In genomic region chr11:34357646-34358257, GRCh38 we compare ENCODE assay signal across 1 cellular context.
TF ChIP-seq lines count a peak whose summit lies in the region.

Gene ABTB2 (minus strand): TSS chr11:34358010.

TF ChIP-seq in HepG2, 621 proteins besides CTCF, POLR2A, EP300 and RAD21 (continued from another document and continues in another):
- TF ChIP-seq, protein P1, sequence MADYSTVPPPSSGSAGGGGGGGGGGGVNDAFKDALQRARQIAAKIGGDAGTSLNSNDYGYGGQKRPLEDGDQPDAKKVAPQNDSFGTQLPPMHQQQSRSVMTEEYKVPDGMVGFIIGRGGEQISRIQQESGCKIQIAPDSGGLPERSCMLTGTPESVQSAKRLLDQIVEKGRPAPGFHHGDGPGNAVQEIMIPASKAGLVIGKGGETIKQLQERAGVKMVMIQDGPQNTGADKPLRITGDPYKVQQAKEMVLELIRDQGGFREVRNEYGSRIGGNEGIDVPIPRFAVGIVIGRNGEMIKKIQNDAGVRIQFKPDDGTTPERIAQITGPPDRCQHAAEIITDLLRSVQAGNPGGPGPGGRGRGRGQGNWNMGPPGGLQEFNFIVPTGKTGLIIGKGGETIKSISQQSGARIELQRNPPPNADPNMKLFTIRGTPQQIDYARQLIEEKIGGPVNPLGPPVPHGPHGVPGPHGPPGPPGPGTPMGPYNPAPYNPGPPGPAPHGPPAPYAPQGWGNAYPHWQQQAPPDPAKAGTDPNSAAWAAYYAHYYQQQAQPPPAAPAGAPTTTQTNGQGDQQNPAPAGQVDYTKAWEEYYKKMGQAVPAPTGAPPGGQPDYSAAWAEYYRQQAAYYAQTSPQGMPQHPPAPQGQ (CRISPR knock-in tag; IDR thresholded peaks at IDR 0.05; ENCODE audit: borderline replicate concordance), result no peak
- TF ChIP-seq ZBTB14 (CRISPR knock-in tag; IDR thresholded peaks at IDR 0.05) (0 out of 2 replicates have a peak, but pooled peaks have one; percentile 16), ZNF616 (CRISPR knock-in tag; IDR thresholded peaks at IDR 0.05; ENCODE audit: low read depth) (no peak), ESRRA (CRISPR knock-in tag; IDR thresholded peaks at IDR 0.05; ENCODE audit: low read depth) (no peak), ATF7-NPFF (CRISPR knock-in tag; IDR thresholded peaks at IDR 0.05; ENCODE audit: low read depth) (no peak), ZNF766 (CRISPR knock-in tag; IDR thresholded peaks at IDR 0.05; ENCODE audit: borderline replicate concordance) (no peak), RCOR2 (CRISPR knock-in tag; IDR thresholded peaks at IDR 0.05) (no peak), PCBP2 (optimal IDR thresholded peaks at IDR 0.05; ENCODE audit: low read depth, low read length, poor library complexity, severe bottlenecking) (no peak), PRPF4 (IDR thresholded peaks at IDR 0.05; ENCODE audit: low read depth, low read length, poor library complexity, severe bottlenecking) (no peak), ZIK1 (CRISPR knock-in tag; IDR thresholded peaks at IDR 0.05; ENCODE audit: borderline replicate concordance, low read depth) (no peak), ZFP1 (CRISPR knock-in tag; IDR thresholded peaks at IDR 0.05) (no peak), TEAD2 (CRISPR knock-in tag; IDR thresholded peaks at IDR 0.05) (no peak), MAZ (IDR thresholded peaks at IDR 0.05; ENCODE audit: borderline replicate concordance, low read depth, low read length) (0 out of 2 replicates have a peak, but pooled peaks have one; percentile 11), MAZ (CRISPR knock-in tag; IDR thresholded peaks at IDR 0.05; ENCODE audit: low read depth) (no peak; the same call in 1 of the 2 replicates), ZNF160 (CRISPR knock-in tag; IDR thresholded peaks at IDR 0.05) (no peak), NR3C1 (CRISPR knock-in tag; IDR thresholded peaks at IDR 0.05) (no peak), LBX2 (CRISPR knock-in tag; IDR thresholded peaks at IDR 0.05; ENCODE audit: borderline replicate concordance) (no peak), GATAD1 (CRISPR knock-in tag; IDR thresholded peaks at IDR 0.05) (no peak), U2AF2 (IDR thresholded peaks at IDR 0.05; ENCODE audit: low read depth, low read length) (no peak), YEATS2 (CRISPR knock-in tag; IDR thresholded peaks at IDR 0.05; ENCODE audit: borderline replicate concordance) (no peak), ZSCAN20 (CRISPR knock-in tag; IDR thresholded peaks at IDR 0.05; ENCODE audit: borderline replicate concordance) (peak; percentile 65; the same call in 1 of the 2 replicates), TBP (CRISPR knock-in tag; IDR thresholded peaks at IDR 0.05) (no peak), MAFF (IDR thresholded peaks at IDR 0.05; ENCODE audit: low read depth, low read length) (no peak), ZNF850 (CRISPR knock-in tag; conservative IDR thresholded peaks at IDR 0.05) (0 out of 2 replicates have a peak, but pooled peaks have one; percentile 11), KAT2B (IDR thresholded peaks at IDR 0.05; ENCODE audit: borderline replicate concordance, low read depth, low read length) (no peak), RARA (CRISPR knock-in tag; IDR thresholded peaks at IDR 0.05) (0 out of 2 replicates have a peak, but pooled peaks have one; percentile 3), ZBTB42 (CRISPR knock-in tag; IDR thresholded peaks at IDR 0.05) (0 out of 2 replicates have a peak, but pooled peaks have one; percentile 34), POLR2AphosphoS5 (IDR thresholded peaks at IDR 0.05; ENCODE audit: low read depth, low read length) (peak; percentile 83), SALL1 (CRISPR knock-in tag; IDR thresholded peaks at IDR 0.05) (peak; percentile 41; the same call in 1 of the 2 replicates), RBAK (CRISPR knock-in tag; IDR thresholded peaks at IDR 0.05) (no peak), NONO (IDR thresholded peaks at IDR 0.05) (no peak), NONO (CRISPR knock-in tag; conservative IDR thresholded peaks at IDR 0.05) (peak; percentile 36; the same call in 1 of the 2 replicates), HNRNPK (IDR thresholded peaks at IDR 0.05; ENCODE audit: low read depth, low read length, poor library complexity, severe bottlenecking) (no peak), ZNF136 (CRISPR knock-in tag; IDR thresholded peaks at IDR 0.05; ENCODE audit: low read depth) (no peak), ZNF256 (CRISPR knock-in tag; conservative IDR thresholded peaks at IDR 0.05) (no peak), ZNF781 (CRISPR knock-in tag; IDR thresholded peaks at IDR 0.05; ENCODE audit: borderline replicate concordance, not compliant biosample characterization) (no peak), RFX5 (IDR thresholded peaks at IDR 0.05; ENCODE audit: low read depth, low read length) (peak; percentile 42; the same call in 1 of the 2 replicates), KDM4B (CRISPR knock-in tag; IDR thresholded peaks at IDR 0.05) (no peak; the same call in 1 of the 2 replicates), HDAC1 (CRISPR knock-in tag; IDR thresholded peaks at IDR 0.05) (peak; percentile 89), LCORL (IDR thresholded peaks at IDR 0.05) (no peak), LCORL (CRISPR knock-in tag; IDR thresholded peaks at IDR 0.05) (no peak), KLF15 (CRISPR knock-in tag; IDR thresholded peaks at IDR 0.05; ENCODE audit: borderline replicate concordance) (peak; percentile 63; the same call in 1 of the 2 replicates), MYPOP (CRISPR knock-in tag; IDR thresholded peaks at IDR 0.05) (peak; percentile 100), THAP8 (CRISPR knock-in tag; IDR thresholded peaks at IDR 0.05; ENCODE audit: borderline replicate concordance) (no peak), HNF4A (CRISPR knock-in tag; IDR thresholded peaks at IDR 0.05) (no peak), CENPT (CRISPR knock-in tag; IDR thresholded peaks at IDR 0.05; ENCODE audit: low read depth) (no peak), MTF1 (CRISPR knock-in tag; IDR thresholded peaks at IDR 0.05) (no peak)
- TF ChIP-seq, protein P2, sequence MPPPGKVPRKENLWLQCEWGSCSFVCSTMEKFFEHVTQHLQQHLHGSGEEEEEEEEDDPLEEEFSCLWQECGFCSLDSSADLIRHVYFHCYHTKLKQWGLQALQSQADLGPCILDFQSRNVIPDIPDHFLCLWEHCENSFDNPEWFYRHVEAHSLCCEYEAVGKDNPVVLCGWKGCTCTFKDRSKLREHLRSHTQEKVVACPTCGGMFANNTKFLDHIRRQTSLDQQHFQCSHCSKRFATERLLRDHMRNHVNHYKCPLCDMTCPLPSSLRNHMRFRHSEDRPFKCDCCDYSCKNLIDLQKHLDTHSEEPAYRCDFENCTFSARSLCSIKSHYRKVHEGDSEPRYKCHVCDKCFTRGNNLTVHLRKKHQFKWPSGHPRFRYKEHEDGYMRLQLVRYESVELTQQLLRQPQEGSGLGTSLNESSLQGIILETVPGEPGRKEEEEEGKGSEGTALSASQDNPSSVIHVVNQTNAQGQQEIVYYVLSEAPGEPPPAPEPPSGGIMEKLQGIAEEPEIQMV (CRISPR knock-in tag; IDR thresholded peaks at IDR 0.05; ENCODE audit: low read depth), result no peak
- TF ChIP-seq, protein P3, sequence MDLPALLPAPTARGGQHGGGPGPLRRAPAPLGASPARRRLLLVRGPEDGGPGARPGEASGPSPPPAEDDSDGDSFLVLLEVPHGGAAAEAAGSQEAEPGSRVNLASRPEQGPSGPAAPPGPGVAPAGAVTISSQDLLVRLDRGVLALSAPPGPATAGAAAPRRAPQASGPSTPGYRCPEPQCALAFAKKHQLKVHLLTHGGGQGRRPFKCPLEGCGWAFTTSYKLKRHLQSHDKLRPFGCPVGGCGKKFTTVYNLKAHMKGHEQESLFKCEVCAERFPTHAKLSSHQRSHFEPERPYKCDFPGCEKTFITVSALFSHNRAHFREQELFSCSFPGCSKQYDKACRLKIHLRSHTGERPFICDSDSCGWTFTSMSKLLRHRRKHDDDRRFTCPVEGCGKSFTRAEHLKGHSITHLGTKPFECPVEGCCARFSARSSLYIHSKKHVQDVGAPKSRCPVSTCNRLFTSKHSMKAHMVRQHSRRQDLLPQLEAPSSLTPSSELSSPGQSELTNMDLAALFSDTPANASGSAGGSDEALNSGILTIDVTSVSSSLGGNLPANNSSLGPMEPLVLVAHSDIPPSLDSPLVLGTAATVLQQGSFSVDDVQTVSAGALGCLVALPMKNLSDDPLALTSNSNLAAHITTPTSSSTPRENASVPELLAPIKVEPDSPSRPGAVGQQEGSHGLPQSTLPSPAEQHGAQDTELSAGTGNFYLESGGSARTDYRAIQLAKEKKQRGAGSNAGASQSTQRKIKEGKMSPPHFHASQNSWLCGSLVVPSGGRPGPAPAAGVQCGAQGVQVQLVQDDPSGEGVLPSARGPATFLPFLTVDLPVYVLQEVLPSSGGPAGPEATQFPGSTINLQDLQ (CRISPR knock-in tag; IDR thresholded peaks at IDR 0.05), result no peak
- TF ChIP-seq, protein P4, sequence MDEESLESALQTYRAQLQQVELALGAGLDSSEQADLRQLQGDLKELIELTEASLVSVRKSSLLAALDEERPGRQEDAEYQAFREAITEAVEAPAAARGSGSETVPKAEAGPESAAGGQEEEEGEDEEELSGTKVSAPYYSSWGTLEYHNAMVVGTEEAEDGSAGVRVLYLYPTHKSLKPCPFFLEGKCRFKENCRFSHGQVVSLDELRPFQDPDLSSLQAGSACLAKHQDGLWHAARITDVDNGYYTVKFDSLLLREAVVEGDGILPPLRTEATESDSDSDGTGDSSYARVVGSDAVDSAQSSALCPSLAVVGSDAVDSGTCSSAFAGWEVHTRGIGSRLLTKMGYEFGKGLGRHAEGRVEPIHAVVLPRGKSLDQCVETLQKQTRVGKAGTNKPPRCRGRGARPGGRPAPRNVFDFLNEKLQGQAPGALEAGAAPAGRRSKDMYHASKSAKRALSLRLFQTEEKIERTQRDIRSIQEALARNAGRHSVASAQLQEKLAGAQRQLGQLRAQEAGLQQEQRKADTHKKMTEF (CRISPR knock-in tag; IDR thresholded peaks at IDR 0.05), result peak; percentile 35; the same call in 1 of the 2 replicates
- TF ChIP-seq, protein P5, sequence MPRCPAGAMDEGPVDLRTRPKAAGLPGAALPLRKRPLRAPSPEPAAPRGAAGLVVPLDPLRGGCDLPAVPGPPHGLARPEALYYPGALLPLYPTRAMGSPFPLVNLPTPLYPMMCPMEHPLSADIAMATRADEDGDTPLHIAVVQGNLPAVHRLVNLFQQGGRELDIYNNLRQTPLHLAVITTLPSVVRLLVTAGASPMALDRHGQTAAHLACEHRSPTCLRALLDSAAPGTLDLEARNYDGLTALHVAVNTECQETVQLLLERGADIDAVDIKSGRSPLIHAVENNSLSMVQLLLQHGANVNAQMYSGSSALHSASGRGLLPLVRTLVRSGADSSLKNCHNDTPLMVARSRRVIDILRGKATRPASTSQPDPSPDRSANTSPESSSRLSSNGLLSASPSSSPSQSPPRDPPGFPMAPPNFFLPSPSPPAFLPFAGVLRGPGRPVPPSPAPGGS (CRISPR knock-in tag; IDR thresholded peaks at IDR 0.05), result no peak
- TF ChIP-seq, protein P6, sequence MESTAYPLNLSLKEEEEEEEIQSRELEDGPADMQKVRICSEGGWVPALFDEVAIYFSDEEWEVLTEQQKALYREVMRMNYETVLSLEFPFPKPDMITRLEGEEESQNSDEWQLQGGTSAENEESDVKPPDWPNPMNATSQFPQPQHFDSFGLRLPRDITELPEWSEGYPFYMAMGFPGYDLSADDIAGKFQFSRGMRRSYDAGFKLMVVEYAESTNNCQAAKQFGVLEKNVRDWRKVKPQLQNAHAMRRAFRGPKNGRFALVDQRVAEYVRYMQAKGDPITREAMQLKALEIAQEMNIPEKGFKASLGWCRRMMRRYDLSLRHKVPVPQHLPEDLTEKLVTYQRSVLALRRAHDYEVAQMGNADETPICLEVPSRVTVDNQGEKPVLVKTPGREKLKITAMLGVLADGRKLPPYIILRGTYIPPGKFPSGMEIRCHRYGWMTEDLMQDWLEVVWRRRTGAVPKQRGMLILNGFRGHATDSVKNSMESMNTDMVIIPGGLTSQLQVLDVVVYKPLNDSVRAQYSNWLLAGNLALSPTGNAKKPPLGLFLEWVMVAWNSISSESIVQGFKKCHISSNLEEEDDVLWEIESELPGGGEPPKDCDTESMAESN (CRISPR knock-in tag; conservative IDR thresholded peaks at IDR 0.05), result peak; percentile 71; the same call in 1 of the 2 replicates
- TF ChIP-seq, protein P7, sequence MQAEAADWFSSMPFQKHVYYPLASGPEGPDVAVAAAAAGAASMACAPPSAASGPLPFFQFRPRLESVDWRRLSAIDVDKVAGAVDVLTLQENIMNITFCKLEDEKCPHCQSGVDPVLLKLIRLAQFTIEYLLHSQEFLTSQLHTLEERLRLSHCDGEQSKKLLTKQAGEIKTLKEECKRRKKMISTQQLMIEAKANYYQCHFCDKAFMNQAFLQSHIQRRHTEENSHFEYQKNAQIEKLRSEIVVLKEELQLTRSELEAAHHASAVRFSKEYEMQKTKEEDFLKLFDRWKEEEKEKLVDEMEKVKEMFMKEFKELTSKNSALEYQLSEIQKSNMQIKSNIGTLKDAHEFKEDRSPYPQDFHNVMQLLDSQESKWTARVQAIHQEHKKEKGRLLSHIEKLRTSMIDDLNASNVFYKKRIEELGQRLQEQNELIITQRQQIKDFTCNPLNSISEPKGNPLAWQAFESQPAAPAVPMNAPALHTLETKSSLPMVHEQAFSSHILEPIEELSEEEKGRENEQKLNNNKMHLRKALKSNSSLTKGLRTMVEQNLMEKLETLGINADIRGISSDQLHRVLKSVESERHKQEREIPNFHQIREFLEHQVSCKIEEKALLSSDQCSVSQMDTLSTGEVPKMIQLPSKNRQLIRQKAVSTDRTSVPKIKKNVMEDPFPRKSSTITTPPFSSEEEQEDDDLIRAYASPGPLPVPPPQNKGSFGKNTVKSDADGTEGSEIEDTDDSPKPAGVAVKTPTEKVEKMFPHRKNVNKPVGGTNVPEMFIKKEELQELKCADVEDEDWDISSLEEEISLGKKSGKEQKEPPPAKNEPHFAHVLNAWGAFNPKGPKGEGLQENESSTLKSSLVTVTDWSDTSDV (CRISPR knock-in tag; IDR thresholded peaks at IDR 0.05), result no peak
